Comparison of ENCODE assay signal across 25 cellular contexts in genomic region chr22:19394274-19395050, GRCh38.
"Had no signal": no experiment of that assay in that cellular context is flagged by ENCODE, and none has a peak within 500 bp of the region (broad histone marks: within the 10 kb centered on the region; RNA-seq: fewer than 3 reads in every experiment).

No MANE protein-coding gene starts in this region.

- H3K9me2 ChIP-seq: SK-N-SH had no signal

- H3K27me3 ChIP-seq: brain microvascular endothelial cell, cardiac muscle cell, Peyer's patch, SJCRH30 had no signal

- DNase-seq: activated CD4-positive, alpha-beta T cell treated with anti-CD3 and anti-CD28 coated beads for 4 hours; activated gamma-delta T cell treated with Interleukin-2 at 50 U/mL for 16 hours; activated naive CD4-positive, alpha-beta T cell treated with anti-CD3 and anti-CD28 coated beads, Interleukin-2, amount 10 ng/mL, durations not matched to agents 7 days and 5 days; activated naive CD8-positive, alpha-beta T cell treated with anti-CD3 and anti-CD28 coated beads for 36 hours; activated T-cell treated with anti-CD3 and anti-CD28 coated beads for 4 hours; activated T-cell treated with anti-CD3 and anti-CD28 coated beads, Interleukin-2, amount 50 U/mL, for 48 hours; brain microvascular endothelial cell; Karpas-422; MM.1S; NCI-H1105; NCI-H1436; NCI-H1694 treated with DMSO at 0.1 percent for 48 hours; NCI-H2029 treated with DMSO at 0.1 percent for 48 hours; NCI-H345; NCI-H510A; NCI-H526 treated with DMSO at 0.1 percent for 48 hours; Peyer's patch; Right ventricle myocardium superior; SJCRH30; SK-N-SH; T-helper 1 cell; WERI-Rb-1 had no signal

- H3K4me1 Mint-ChIP-seq: activated naive CD8-positive, alpha-beta T cell treated with anti-CD3 and anti-CD28 coated beads for 36 hours had no signal

- H3K27ac ChIP-seq: brain microvascular endothelial cell, cardiac muscle cell, Peyer's patch, RWPE1, SJCRH30, WERI-Rb-1 had no signal

- H3K4me3 ChIP-seq: cardiac muscle cell, Peyer's patch, SJCRH30 had no signal

- H3K4me1 ChIP-seq: Peyer's patch, SJCRH30 had no signal

- H3K27ac Mint-ChIP-seq: activated naive CD4-positive, alpha-beta T cell treated with anti-CD3 and anti-CD28 coated beads, Interleukin-2, amount 10 ng/mL, durations not matched to agents 7 days and 5 days; activated naive CD8-positive, alpha-beta T cell treated with anti-CD3 and anti-CD28 coated beads for 36 hours; activated T-helper 2 cell treated with anti-CD3 and anti-CD28 coated beads, Interferon-gamma antibody, Interleukin-2, Interleukin-4, amounts not matched to agents 10 μg/mL and 5 μg/mL and 100 μg/mL, durations not matched to agents 14 hours and 24 hours and 36 hours had no signal

- H3K27me3 Mint-ChIP-seq: activated naive CD4-positive, alpha-beta T cell treated with anti-CD3 and anti-CD28 coated beads, Interleukin-2, amount 10 ng/mL, durations not matched to agents 7 days and 5 days; activated naive CD8-positive, alpha-beta T cell treated with anti-CD3 and anti-CD28 coated beads for 36 hours had no signal

- H3K4me3 Mint-ChIP-seq: activated naive CD4-positive, alpha-beta T cell treated with anti-CD3 and anti-CD28 coated beads, Interleukin-2, amount 10 ng/mL, durations not matched to agents 7 days and 5 days; activated naive CD8-positive, alpha-beta T cell treated with anti-CD3 and anti-CD28 coated beads for 36 hours had no signal

- H3K4me2 ChIP-seq: SK-N-SH had no signal

- H3K9me3 Mint-ChIP-seq: activated naive CD4-positive, alpha-beta T cell treated with anti-CD3 and anti-CD28 coated beads, Interleukin-2, amount 10 ng/mL, durations not matched to agents 7 days and 5 days; activated naive CD8-positive, alpha-beta T cell treated with anti-CD3 and anti-CD28 coated beads for 36 hours; activated T-helper 2 cell treated with anti-CD3 and anti-CD28 coated beads, Interferon-gamma antibody, Interleukin-2, Interleukin-4, amounts not matched to agents 10 μg/mL and 5 μg/mL and 100 μg/mL, durations not matched to agents 14 hours and 24 hours and 36 hours had no signal

- H3K9me3 ChIP-seq: Peyer's patch, SJCRH30, SK-N-SH had no signal
